In genomic region chr12:55929306-55929791, GRCh38 we compare ENCODE assay signal across 7 cellular contexts. TPM values are rescaled to one million over a fixed set of nuclear protein-coding genes. Genes with fewer than 3 reads are reported as not detected.
DNase-seq lines count a peak whose midpoint lies in the region; ATAC-seq and TF ChIP-seq lines count a peak whose summit lies in the region.

No MANE protein-coding gene starts in this region.

- CTCF ChIA-PET in activated CD4-positive, alpha-beta memory T cell treated with anti-CD3 and anti-CD28 coated beads, Interleukin-2, amount 10 ng/mL, durations not matched to agents 7 days and 5 days (lab: Charles Lee) = interaction anchor here (0.5 to 7.5 kb wide), 7 partner anchors 10 to 191 kb away, joined by 4 to 59 read pairs (median 14); partner anchors contain the start of genes ORMDL2, RAB5B and SARNP

- peak; percentile 34 for ATAC-seq in GM19397 (IDR thresholded peaks at IDR 0.05; ENCODE audit: unreplicated experiment)
- ATAC-seq in HG03558 (IDR thresholded peaks at IDR 0.05; ENCODE audit: extremely low read depth, unreplicated experiment) = peak; percentile 27

- H3K27me3 Mint-ChIP-seq in activated CD4-positive, alpha-beta memory T cell treated with anti-CD3 and anti-CD28 coated beads, Interleukin-2, amount 10 ng/mL, durations not matched to agents 7 days and 5 days = no peaks in the 10 kb centered on the region
- H3K27me3 Mint-ChIP-seq in glutamatergic neuron (ENCODE audit: unreplicated experiment) = peaks cover 12% of the 10 kb centered on the region

- peaks cover 56% of the 10 kb centered on the region for H3K4me1 Mint-ChIP-seq in activated CD4-positive, alpha-beta memory T cell treated with anti-CD3 and anti-CD28 coated beads, Interleukin-2, amount 10 ng/mL, durations not matched to agents 7 days and 5 days
- H3K4me1 Mint-ChIP-seq in glutamatergic neuron (ENCODE audit: low read depth, unreplicated experiment) = peaks cover 40% of the 10 kb centered on the region

- H3K9me3 Mint-ChIP-seq in activated CD4-positive, alpha-beta memory T cell treated with anti-CD3 and anti-CD28 coated beads, Interleukin-2, amount 10 ng/mL, durations not matched to agents 7 days and 5 days = no peaks in the 10 kb centered on the region
- H3K9me3 Mint-ChIP-seq in glutamatergic neuron (ENCODE audit: unreplicated experiment) = peaks cover 15% of the 10 kb centered on the region

- peaks cover 58% of the 10 kb centered on the region for H3K36me3 Mint-ChIP-seq in activated CD4-positive, alpha-beta memory T cell treated with anti-CD3 and anti-CD28 coated beads, Interleukin-2, amount 10 ng/mL, durations not matched to agents 7 days and 5 days (ENCODE audit: low read depth)
- no peaks in the 10 kb centered on the region for H3K36me3 Mint-ChIP-seq in glutamatergic neuron (ENCODE audit: unreplicated experiment)

- H3K27ac Mint-ChIP-seq in activated CD4-positive, alpha-beta memory T cell treated with anti-CD3 and anti-CD28 coated beads, Interleukin-2, amount 10 ng/mL, durations not matched to agents 7 days and 5 days = peak overlapping the region; percentile 96
- peak overlapping the region; percentile 43 for H3K27ac Mint-ChIP-seq in glutamatergic neuron (ENCODE audit: unreplicated experiment)

- DNase-seq in activated CD4-positive, alpha-beta memory T cell treated with anti-CD3 and anti-CD28 coated beads, Interleukin-2, amount 10 ng/mL, durations not matched to agents 7 days and 5 days = peak; percentile 89
- DNase-seq in glutamatergic neuron = no peak
- peak; percentile 61 for DNase-seq in stimulated activated CD8-positive, alpha-beta memory T cell treated with anti-CD3 and anti-CD28 coated beads, Interleukin-12 subunit alpha, Interleukin-12 subunit beta, amount 100 ng/mL, for 24 hours (ENCODE audit: extremely low read depth)
- no peak for DNase-seq in EL
- DNase-seq in NCI-H2029 (lab: John Stamatoyannopoulos, UW) = no peak

- POLR2A ChIA-PET in activated CD4-positive, alpha-beta memory T cell treated with anti-CD3 and anti-CD28 coated beads, Interleukin-2, amount 10 ng/mL, durations not matched to agents 7 days and 5 days (lab: Charles Lee) = interaction anchor here (1.0 to 8.1 kb wide), 15 partner anchors 8 to 199 kb away, joined by 3 to 122 read pairs (median 9); partner anchors contain the start of genes DNAJC14, ORMDL2, PA2G4 and RAB5B

- peak overlapping the region; percentile 91 for H3K4me3 Mint-ChIP-seq in activated CD4-positive, alpha-beta memory T cell treated with anti-CD3 and anti-CD28 coated beads, Interleukin-2, amount 10 ng/mL, durations not matched to agents 7 days and 5 days
- no peak overlapping the region for H3K4me3 Mint-ChIP-seq in glutamatergic neuron (ENCODE audit: unreplicated experiment)

- TF ChIP-seq CTCF in glutamatergic neuron (IDR thresholded peaks at IDR 0.05; ENCODE audit: partially characterized antibody, unreplicated experiment) = no peak

RNA-seq across cellular contexts. Expression of gene DGKA, which starts 1.6 kb away (rescaled TPM):
- 100 to 1,000 TPM; 427 to 431 TPM for total RNA-seq in activated CD4-positive, alpha-beta memory T cell treated with anti-CD3 and anti-CD28 coated beads, Interleukin-2, amount 10 ng/mL, durations not matched to agents 7 days and 5 days
- total RNA-seq in glutamatergic neuron (ENCODE audit: unreplicated experiment) = 57.5 TPM

RNA-seq across cellular contexts. Expression of gene PYM1, which starts 1.7 kb away (rescaled TPM):
- 10 to 100 TPM; 54.2 to 56.0 TPM for total RNA-seq in activated CD4-positive, alpha-beta memory T cell treated with anti-CD3 and anti-CD28 coated beads, Interleukin-2, amount 10 ng/mL, durations not matched to agents 7 days and 5 days
- total RNA-seq in glutamatergic neuron (ENCODE audit: unreplicated experiment) = 55.3 TPM

RNA-seq across cellular contexts. Expression of gene PMEL, which starts 36.5 kb away (rescaled TPM):
- under 1 TPM; 0.33 to 0.60 TPM for total RNA-seq in activated CD4-positive, alpha-beta memory T cell treated with anti-CD3 and anti-CD28 coated beads, Interleukin-2, amount 10 ng/mL, durations not matched to agents 7 days and 5 days
- total RNA-seq in glutamatergic neuron (ENCODE audit: unreplicated experiment) = 851 TPM

RNA-seq across cellular contexts. Expression of gene CDK2, which starts 37.3 kb away (rescaled TPM):
- 10 to 100 TPM; 88.9 to 98.9 TPM for total RNA-seq in activated CD4-positive, alpha-beta memory T cell treated with anti-CD3 and anti-CD28 coated beads, Interleukin-2, amount 10 ng/mL, durations not matched to agents 7 days and 5 days
- total RNA-seq in glutamatergic neuron (ENCODE audit: unreplicated experiment) = 20.5 TPM

RNA-seq across cellular contexts. Expression of gene RAB5B, which starts 44.5 kb away (rescaled TPM):
- 10 to 100 TPM; 70.1 to 71.5 TPM for total RNA-seq in activated CD4-positive, alpha-beta memory T cell treated with anti-CD3 and anti-CD28 coated beads, Interleukin-2, amount 10 ng/mL, durations not matched to agents 7 days and 5 days
- 170 TPM for total RNA-seq in glutamatergic neuron (ENCODE audit: unreplicated experiment)

Comparison
In these comparisons a context has a peak if more than half of its experiments do, and no peak if none do; other contexts are left out.
1. DNase-seq: peak in activated CD4-positive, alpha-beta memory T cell treated with anti-CD3 and anti-CD28 coated beads, Interleukin-2, amount 10 ng/mL, durations not matched to agents 7 days and 5 days (single experiment) and stimulated activated CD8-positive, alpha-beta memory T cell treated with anti-CD3 and anti-CD28 coated beads, Interleukin-12 subunit alpha, Interleukin-12 subunit beta, amount 100 ng/mL, for 24 hours (single experiment); none in glutamatergic neuron (single experiment), EL (single experiment) and NCI-H2029 (single experiment).
2. RNA of gene PMEL, which starts 36.5 kb away (total RNA-seq): 851 TPM in glutamatergic neuron (single experiment); 0.33 to 0.60 TPM in activated CD4-positive, alpha-beta memory T cell treated with anti-CD3 and anti-CD28 coated beads, Interleukin-2, amount 10 ng/mL, durations not matched to agents 7 days and 5 days; every median in the first group is over 100 times any median in the second.